Comparison of ENCODE assay signal across 22 cellular contexts in genomic region chr20:33670715-33671499, GRCh38. TPM values are rescaled to one million over a fixed set of nuclear protein-coding genes. Genes with fewer than 3 reads are reported as not detected.
DNase-seq lines count a peak whose midpoint lies in the region; ATAC-seq and TF ChIP-seq lines count a peak whose summit lies in the region.
"Had no signal": no experiment of that assay in that cellular context is flagged by ENCODE, and none has a peak within 500 bp of the region (broad histone marks: within the 10 kb centered on the region; RNA-seq: fewer than 3 reads in every experiment).

No MANE protein-coding gene starts in this region.

- H3K27me3 Mint-ChIP-seq in activated T-helper 17 cell treated with anti-CD3 and anti-CD28 coated beads, Interleukin-2, amount 50 U/mL, for 72 hours: no peaks in the 10 kb centered on the region

- H3K4me3 Mint-ChIP-seq in activated T-helper 17 cell treated with anti-CD3 and anti-CD28 coated beads, Interleukin-2, amount 50 U/mL, for 72 hours: no peak overlapping the region
- H3K4me3 Mint-ChIP-seq: activated T-helper 1 cell treated with anti-CD3 and anti-CD28 coated beads, Interleukin-12 subunit alpha, Interleukin-12 subunit beta, Interleukin-2, Interleukin-4 antibody, amounts not matched to agents 30 ng/mL and 10 ng/mL and 1 ng/mL, durations not matched to agents 14 hours and 24 hours and 36 hours had no signal

- no peaks in the 10 kb centered on the region for H3K9me3 Mint-ChIP-seq in activated T-helper 17 cell treated with anti-CD3 and anti-CD28 coated beads, Interleukin-2, amount 50 U/mL, for 72 hours
- H3K9me3 Mint-ChIP-seq: activated T-helper 1 cell treated with anti-CD3 and anti-CD28 coated beads, Interleukin-12 subunit alpha, Interleukin-12 subunit beta, Interleukin-2, Interleukin-4 antibody, amounts not matched to agents 30 ng/mL and 10 ng/mL and 1 ng/mL, durations not matched to agents 14 hours and 24 hours and 36 hours had no signal

- no peak for TF ChIP-seq CTCF in C4-2B (conservative IDR thresholded peaks at IDR 0.05)
- TF ChIP-seq CTCF in osteoblast (IDR thresholded peaks at IDR 0.05; ENCODE audit: extremely low read depth, low read depth, low read length): no peak

- intact Hi-C loops in head of caudate nucleus (cut with DNase I): no loop called here

- H3K79me2 ChIP-seq in osteoblast (ENCODE audit: insufficient read depth, low read length): peaks cover 5% of the 10 kb centered on the region

- ATAC-seq in activated T-helper 17 cell treated with anti-CD3 and anti-CD28 coated beads, Interleukin-2, amount 50 U/mL, for 72 hours (replicated peaks): no peak
- ATAC-seq: gastroesophageal sphincter had no signal

- peaks cover 42% of the 10 kb centered on the region for H3K4me1 ChIP-seq in osteoblast (ENCODE audit: insufficient read depth, low read length)

- H2AFZ ChIP-seq in osteoblast (ENCODE audit: low read length): no peak overlapping the region

- peaks cover 6% of the 10 kb centered on the region for H3K36me3 Mint-ChIP-seq in activated T-helper 17 cell treated with anti-CD3 and anti-CD28 coated beads, Interleukin-2, amount 50 U/mL, for 72 hours (ENCODE audit: low read depth)

- peaks cover 20% of the 10 kb centered on the region for H3K36me3 ChIP-seq in osteoblast (ENCODE audit: insufficient read depth, low read length)
- H3K36me3 ChIP-seq: neutrophil, thyroid gland had no signal

- H3K27ac ChIP-seq in C4-2B (peak overlapping the region; percentile 23), osteoblast (ENCODE audit: low read depth, low read length) (no peak overlapping the region), substantia nigra (ENCODE audit: low read depth, low read length, poor library complexity, severe bottlenecking) (no peak overlapping the region)
- H3K27ac ChIP-seq: neutrophil had no signal

- peak overlapping the region; percentile 28 for H3K27ac Mint-ChIP-seq in activated T-helper 17 cell treated with anti-CD3 and anti-CD28 coated beads, Interleukin-2, amount 50 U/mL, for 72 hours

- peaks cover 15% of the 10 kb centered on the region for H3K4me1 Mint-ChIP-seq in activated T-helper 17 cell treated with anti-CD3 and anti-CD28 coated beads, Interleukin-2, amount 50 U/mL, for 72 hours

- H3K4me2 ChIP-seq in osteoblast (ENCODE audit: insufficient read depth, low read length): no peak overlapping the region

- no peaks in the 10 kb centered on the region for H3K9me3 ChIP-seq in osteoblast (ENCODE audit: low read depth, low read length)
- H3K9me3 ChIP-seq: esophagus muscularis mucosa, gastroesophageal sphincter, neutrophil, thyroid gland had no signal

- no peaks in the 10 kb centered on the region for H3K27me3 ChIP-seq in osteoblast (ENCODE audit: insufficient read depth, low read length)
- H3K27me3 ChIP-seq: esophagus muscularis mucosa, gastroesophageal sphincter, neutrophil, thyroid gland had no signal

- no peak overlapping the region for H3K4me3 ChIP-seq in osteoblast (ENCODE audit: insufficient read depth, low read length)
- H3K4me3 ChIP-seq: esophagus muscularis mucosa, gastroesophageal sphincter, thyroid gland had no signal

- DNase-seq in DMS53 (lab: John Stamatoyannopoulos, UW): peak; percentile 53
- no peak for DNase-seq in DMS53 treated with DMSO at 0.1 percent for 48 hours (lab: John Stamatoyannopoulos, UW; ENCODE audit: unreplicated experiment)
- peak; percentile 74 for DNase-seq in osteoblast (ENCODE audit: insufficient read length, low spot score, missing footprints)
- DNase-seq in head of caudate nucleus: no peak
- no peak for DNase-seq in occipital lobe (lab: John Stamatoyannopoulos, UW)
- DNase-seq in substantia nigra (lab: John Stamatoyannopoulos, UW): no peak
- DNase-seq: caudate nucleus; midbrain; NCI-H1436; NCI-H2171; NCI-H526; retina; Right ventricle myocardium superior; stimulated activated CD4-positive, alpha-beta T cell treated with anti-CD3 and anti-CD28 coated beads, Interleukin-12 subunit alpha, Interleukin-12 subunit beta, amount 100 ng/mL, for 4 hours; thyroid gland had no signal

- peaks cover 9% of the 10 kb centered on the region for H4K20me1 ChIP-seq in osteoblast (ENCODE audit: insufficient read depth, low read length)

RNA-seq across cellular contexts. Expression of gene NECAB3, which starts 3.3 kb away (rescaled TPM):
- 10 to 100 TPM; 20.8 to 26.5 TPM for total RNA-seq in activated T-helper 17 cell treated with anti-CD3 and anti-CD28 coated beads, Interleukin-2, amount 50 U/mL, for 72 hours
- total RNA-seq in osteoblast (14.7 and 27.1 TPM in 2 replicates), occipital lobe (27.8 TPM)

RNA-seq across cellular contexts. Expression of gene ACTL10, which starts 4.2 kb away (rescaled TPM):
- total RNA-seq in activated T-helper 17 cell treated with anti-CD3 and anti-CD28 coated beads, Interleukin-2, amount 50 U/mL, for 72 hours: 1 to 10 TPM; 1.5 to 2.6 TPM
- total RNA-seq in osteoblast: 1.8 and 2.2 TPM in 2 replicates
- total RNA-seq in occipital lobe: 1.1 TPM
- total RNA-seq: A172 had no signal

RNA-seq across cellular contexts. Expression of gene C20orf144, which starts 8.8 kb away (rescaled TPM):
- total RNA-seq in activated T-helper 17 cell treated with anti-CD3 and anti-CD28 coated beads, Interleukin-2, amount 50 U/mL, for 72 hours: under 1 TPM; 0.26 to 0.41 TPM
- total RNA-seq in osteoblast: under 0.01 TPM in 2 replicates
- total RNA-seq in occipital lobe: not detected
- total RNA-seq: A172, gastroesophageal sphincter, Right ventricle myocardium superior had no signal

RNA-seq across cellular contexts. Expression of gene E2F1, which starts 15.3 kb away (rescaled TPM):
- 10 to 100 TPM; 40.2 to 65.4 TPM for total RNA-seq in activated T-helper 17 cell treated with anti-CD3 and anti-CD28 coated beads, Interleukin-2, amount 50 U/mL, for 72 hours
- total RNA-seq in osteoblast (1.4 and 2.4 TPM in 2 replicates), occipital lobe (2.2 TPM)

RNA-seq across cellular contexts. Expression of gene PXMP4, which starts 49.2 kb away (rescaled TPM):
- 1 to 10 TPM; 6.7 to 8.0 TPM for total RNA-seq in activated T-helper 17 cell treated with anti-CD3 and anti-CD28 coated beads, Interleukin-2, amount 50 U/mL, for 72 hours
- 5.1 and 6.5 TPM in 2 replicates for total RNA-seq in osteoblast
- 12.5 TPM for total RNA-seq in occipital lobe

Comparison
In these comparisons a context has a peak if more than half of its experiments do, and no peak if none do; other contexts are left out.
1. DNase-seq: peak in DMS53 (single experiment) and osteoblast (single experiment); none in DMS53 treated with DMSO at 0.1 percent for 48 hours (single experiment), head of caudate nucleus (0 of 42), occipital lobe (single experiment) and substantia nigra (0 of 49).